In the genomic region with DNA sequence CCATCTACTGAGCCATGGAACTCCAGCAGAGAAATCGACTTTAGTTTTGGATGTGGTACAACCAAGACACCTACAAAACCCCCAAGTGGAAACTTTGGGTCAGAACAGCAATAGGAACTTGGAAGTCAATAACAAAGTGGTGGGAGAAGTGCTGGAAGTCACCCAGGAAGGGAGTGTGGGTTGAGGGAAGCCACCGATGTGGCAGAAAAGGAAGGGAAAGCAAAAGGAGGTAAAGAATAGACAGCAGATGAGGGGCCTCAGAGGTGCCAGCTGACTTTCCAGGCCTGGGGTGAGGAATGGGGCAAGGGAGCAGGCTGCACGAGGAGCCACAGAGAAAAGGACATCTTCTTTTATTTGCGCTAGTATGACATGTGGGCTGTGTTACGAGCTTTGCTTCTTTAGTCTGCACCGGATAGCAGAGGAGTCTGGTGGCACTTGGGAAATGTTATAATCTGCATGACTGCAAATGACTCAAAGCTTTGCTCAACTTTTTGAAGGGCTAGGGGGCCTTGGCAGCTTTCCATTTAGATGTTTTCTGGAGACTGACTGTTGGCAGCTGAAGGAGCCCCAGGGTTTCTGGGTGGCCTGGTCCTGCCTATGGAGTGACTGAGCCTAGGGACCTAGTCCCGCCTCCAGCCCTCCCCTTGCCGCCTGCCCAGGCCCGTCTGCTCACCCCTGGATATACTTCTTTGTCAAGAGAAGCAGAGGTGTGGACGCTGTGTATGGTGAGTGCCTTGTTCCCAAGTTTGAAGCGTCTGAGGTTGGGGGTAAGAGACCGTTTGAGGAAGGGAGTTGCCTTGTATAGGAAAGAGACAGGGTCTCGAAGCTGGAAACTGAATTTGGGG, we compare ENCODE assay signal across 9 cellular contexts. TPM values are rescaled to one million over a fixed set of nuclear protein-coding genes. Genes with fewer than 3 reads are reported as not detected.
A peak's percentile ranks its signal among the peaks of the same experiment; 100 is the strongest.
DNase-seq lines count a peak whose midpoint lies in the region; ATAC-seq and TF ChIP-seq lines count a peak whose summit lies in the region.
"Had no signal": no experiment of that assay in that cellular context is flagged by ENCODE, and none has a peak within 500 bp of the region (broad histone marks: within the 10 kb centered on the region; RNA-seq: fewer than 3 reads in every experiment).

No MANE protein-coding gene starts in this region.

- peak overlapping the region; percentile 96 for H3K27ac ChIP-seq in SJCRH30

- CTCF ChIA-PET in activated naive CD4-positive, alpha-beta T cell treated with anti-CD3 and anti-CD28 coated beads, Interleukin-2, amount 10 ng/mL, durations not matched to agents 7 days and 5 days (lab: Charles Lee), result interaction anchor here (2.1 kb wide), 1 partner anchor 35 kb away, joined by 6 read pairs; no protein-coding TSS in a partner anchor

- no peaks in the 10 kb centered on the region for H3K36me3 Mint-ChIP-seq in activated naive CD4-positive, alpha-beta T cell treated with anti-CD3 and anti-CD28 coated beads, Interleukin-2, amount 10 ng/mL, durations not matched to agents 7 days and 5 days

- peaks cover 4% of the 10 kb centered on the region; the same call in 1 of the 2 replicates for H3K36me3 ChIP-seq in SJCRH30

- peak; percentile 61 for DNase-seq in EH (ENCODE audit: low read depth)
- DNase-seq in SJCRH30, result peak; percentile 98 to 99
- peak; percentile 90 for DNase-seq in fibroblast of gingiva (ENCODE audit: low read depth)
- peak; percentile 84 for DNase-seq in retinal pigment epithelial cell (ENCODE audit: low read depth)
- DNase-seq in hippocampal formation (lab: John Stamatoyannopoulos, UW), result no peak
- no peak for DNase-seq in activated naive CD4-positive, alpha-beta T cell treated with anti-CD3 and anti-CD28 coated beads, Interleukin-2, amount 10 ng/mL, durations not matched to agents 7 days and 5 days

- no peak for ATAC-seq in activated CD4-positive, CD25-positive, alpha-beta regulatory T cell treated with anti-CD3 and anti-CD28 coated beads, Interleukin-2, amount 50 U/mL, for 24 hours
- ATAC-seq in HG02642 (IDR thresholded peaks at IDR 0.05; ENCODE audit: poor library complexity, unreplicated experiment), result no peak

- no peak overlapping the region for H3K4me3 Mint-ChIP-seq in activated naive CD4-positive, alpha-beta T cell treated with anti-CD3 and anti-CD28 coated beads, Interleukin-2, amount 10 ng/mL, durations not matched to agents 7 days and 5 days

- H3K27ac Mint-ChIP-seq in activated naive CD4-positive, alpha-beta T cell treated with anti-CD3 and anti-CD28 coated beads, Interleukin-2, amount 10 ng/mL, durations not matched to agents 7 days and 5 days, result no peak overlapping the region

- no peaks in the 10 kb centered on the region for H3K9me3 Mint-ChIP-seq in activated naive CD4-positive, alpha-beta T cell treated with anti-CD3 and anti-CD28 coated beads, Interleukin-2, amount 10 ng/mL, durations not matched to agents 7 days and 5 days

- peaks cover 9% of the 10 kb centered on the region for H3K4me1 Mint-ChIP-seq in activated naive CD4-positive, alpha-beta T cell treated with anti-CD3 and anti-CD28 coated beads, Interleukin-2, amount 10 ng/mL, durations not matched to agents 7 days and 5 days

- peaks cover 55% of the 10 kb centered on the region for H3K4me1 ChIP-seq in SJCRH30

- H3K27me3 ChIP-seq in SJCRH30, result no peaks in the 10 kb centered on the region

- peaks cover 5% of the 10 kb centered on the region for H3K27me3 Mint-ChIP-seq in activated naive CD4-positive, alpha-beta T cell treated with anti-CD3 and anti-CD28 coated beads, Interleukin-2, amount 10 ng/mL, durations not matched to agents 7 days and 5 days

- peak overlapping the region; percentile 57 for H3K4me3 ChIP-seq in SJCRH30
- peak overlapping the region; percentile 26 for H3K4me3 ChIP-seq in retinal pigment epithelial cell (ENCODE audit: low read length)

- TF ChIP-seq CTCF in retinal pigment epithelial cell (conservative IDR thresholded peaks at IDR 0.05; ENCODE audit: low read depth, low read length), result no peak

- no peaks in the 10 kb centered on the region for H3K9me3 ChIP-seq in SJCRH30 (replicated peaks)

RNA-seq across cellular contexts. Expression of gene PRXL2A, which starts 5.0 kb away (rescaled TPM):
- total RNA-seq in SJCRH30 (2014; rRNA removed; shearing (Covaris generic)), result 259 and 261 TPM in 2 replicates

RNA-seq across cellular contexts. Expression of gene TSPAN14, which starts 40.7 kb away (rescaled TPM):
- 37.7 and 40.4 TPM in 2 replicates for total RNA-seq in SJCRH30 (2014; rRNA removed; shearing (Covaris generic))

RNA-seq across cellular contexts. Expression of gene DYDC2, which starts 56.8 kb away (rescaled TPM):
- 0.13 TPM in 1 of 2 replicates, not detected in the other for total RNA-seq in SJCRH30 (2014; rRNA removed; shearing (Covaris generic))

RNA-seq across cellular contexts. Expression of gene DYDC1, which starts 56.8 kb away (rescaled TPM):
- total RNA-seq in SJCRH30 (2014; rRNA removed; shearing (Covaris generic)), result not detected in 2 replicates
- total RNA-seq: cerebellum had no signal

Comparison
In these comparisons a context has a peak if more than half of its experiments do, and no peak if none do; other contexts are left out.
1. DNase-seq: peak in EH (single experiment), SJCRH30 (2 of 2), fibroblast of gingiva (single experiment) and retinal pigment epithelial cell (single experiment); none in hippocampal formation (0 of 2) and activated naive CD4-positive, alpha-beta T cell treated with anti-CD3 and anti-CD28 coated beads, Interleukin-2, amount 10 ng/mL, durations not matched to agents 7 days and 5 days (single experiment).